Comparison of ENCODE assay signal across 8 cellular contexts in genomic region chr6:144778773-144779531, GRCh38.
DNase-seq lines count a peak whose midpoint lies in the region; ATAC-seq, FAIRE-seq and TF ChIP-seq lines count a peak whose summit lies in the region.

No MANE protein-coding gene starts in this region.

- ATAC-seq in HG03442 (IDR thresholded peaks at IDR 0.05; ENCODE audit: unreplicated experiment), result peak; percentile 42
- peak; percentile 60; the same call in 1 of the 3 replicates for ATAC-seq in K562

- CTCF ChIA-PET in K562 (lab: Yijun Ruan, JAX; ENCODE audit: low intra/inter-chr PET ratio), result no interaction called here

- BruUV-seq in K562 (replicated peaks; lab: Mats Ljungman, UMichigan), result no TSS peak

- no peaks in the 10 kb centered on the region for H4K20me1 ChIP-seq in K562 (replicated peaks; ENCODE audit: control insufficient read depth, insufficient read depth, low read length)

- H2AFZ ChIP-seq in K562 (ENCODE audit: low read depth, low read length), result no peak overlapping the region

- peak in 2 of 3 experiments; percentile 18 to 31; a peak in 1 of 6 replicates for TF ChIP-seq CTCF in K562 (IDR thresholded peaks at IDR 0.05 in 2 of 3, conservative IDR thresholded peaks at IDR 0.05 in 1 of 3; ENCODE audit: insufficient read depth in 2 of 3, low read depth in 1 of 3, low read length in 3 of 3)
- TF ChIP-seq CTCF in retinal pigment epithelial cell (conservative IDR thresholded peaks at IDR 0.05; ENCODE audit: low read depth, low read length), result peak; percentile 28

- H3K27ac ChIP-seq in K562 (ENCODE audit: extremely low read depth, low read depth, low read length), result no peak overlapping the region

- WGBS in K562 (ENCODE audit: insufficient coverage, low coverage, missing lambda C conversion rate), result 80% methylated on average over 1 of the region's 1 CpG

- FAIRE-seq in K562 (lab: Jason Lieb, UNC), result no peak

- H3K4me1 ChIP-seq in K562 (replicated peaks in 1 of 2; ENCODE audit: control insufficient read depth in 2 of 2, insufficient read depth in 2 of 2, low read length in 2 of 2), result no peaks in the 10 kb centered on the region

- TF ChIP-seq RAD21 in K562 (CRISPR knock-in tag; conservative IDR thresholded peaks at IDR 0.05 in 1 of 2, IDR thresholded peaks at IDR 0.05 in 1 of 2), result peak in 1 of 2 experiments; percentile 45; a peak in 2 of 4 replicates

- no peak for TF ChIP-seq EP300 in K562 (IDR thresholded peaks at IDR 0.05; ENCODE audit: low read length)

- in situ Hi-C loops in K562 (cut with MboI), result no loop called here

- H3K4me2 ChIP-seq in K562 (ENCODE audit: insufficient read depth, low read length), result no peak overlapping the region

- no peaks in the 10 kb centered on the region for H3K9me1 ChIP-seq in K562 (ENCODE audit: control insufficient read depth, insufficient read depth, low read length)

- H3K9ac ChIP-seq in K562 (ENCODE audit: insufficient read depth in 1 of 2, low read depth in 2 of 2, low read length in 2 of 2), result no peak overlapping the region

- H3K4me3 ChIP-seq in K562 (no peak overlapping the region), retinal pigment epithelial cell (ENCODE audit: low read length) (no peak overlapping the region)

- H3K79me2 ChIP-seq in K562 (ENCODE audit: control insufficient read depth, insufficient read depth, low read length), result no peaks in the 10 kb centered on the region

- no peaks in the 10 kb centered on the region for H3K9me3 ChIP-seq in K562 (replicated peaks; ENCODE audit: control insufficient read depth, insufficient read depth, low read depth, low read length)

- no peak for TF ChIP-seq POLR2A in K562 (conservative IDR thresholded peaks at IDR 0.05)

- DNase-seq in NCI-H82 (lab: John Stamatoyannopoulos, UW) (peak; percentile 10), NCI-H82 treated with DMSO at 0.1 percent for 48 hours (lab: John Stamatoyannopoulos, UW; ENCODE audit: unreplicated experiment) (no peak), K562 (ENCODE audit: extremely low read depth in 1 of 4, low spot score in 3 of 4) (no peak), retinal pigment epithelial cell (ENCODE audit: low read depth) (no peak), NCI-H2107 (lab: John Stamatoyannopoulos, UW) (no peak), cortex of kidney (lab: John Stamatoyannopoulos, UW) (no peak)
- no peak for DNase-seq in effector CD4-positive, alpha-beta T cell

- no peaks in the 10 kb centered on the region for H3K27me3 ChIP-seq in K562 (ENCODE audit: control insufficient read depth in 2 of 2, insufficient read depth in 2 of 2, low read length in 2 of 2)

- H3K36me3 ChIP-seq in K562 (ENCODE audit: control insufficient read depth, insufficient read depth, low read length), result no peaks in the 10 kb centered on the region

- POLR2A ChIA-PET in K562 (lab: Yijun Ruan, JAX), result no interaction called here

- intact Hi-C loops in K562 (cut with micrococcal nuclease), result loop anchor here (1.0 kb wide), 1 partner anchor 194 kb away; no protein-coding TSS in a partner anchor

TF ChIP-seq in K562, 482 proteins besides CTCF, POLR2A, EP300 and RAD21:
- no peak for TF ChIP-seq NR2C1 (IDR thresholded peaks at IDR 0.05)
- TF ChIP-seq NR2C1 (tag; IDR thresholded peaks at IDR 0.05), result peak; percentile 82
- TF ChIP-seq HOMEZ (CRISPR knock-in tag; IDR thresholded peaks at IDR 0.05), result no peak
- TF ChIP-seq ZNF592 (IDR thresholded peaks at IDR 0.05), result no peak
- no peak for TF ChIP-seq CHCHD3 (CRISPR knock-in tag; IDR thresholded peaks at IDR 0.05)
